In the genomic region with DNA sequence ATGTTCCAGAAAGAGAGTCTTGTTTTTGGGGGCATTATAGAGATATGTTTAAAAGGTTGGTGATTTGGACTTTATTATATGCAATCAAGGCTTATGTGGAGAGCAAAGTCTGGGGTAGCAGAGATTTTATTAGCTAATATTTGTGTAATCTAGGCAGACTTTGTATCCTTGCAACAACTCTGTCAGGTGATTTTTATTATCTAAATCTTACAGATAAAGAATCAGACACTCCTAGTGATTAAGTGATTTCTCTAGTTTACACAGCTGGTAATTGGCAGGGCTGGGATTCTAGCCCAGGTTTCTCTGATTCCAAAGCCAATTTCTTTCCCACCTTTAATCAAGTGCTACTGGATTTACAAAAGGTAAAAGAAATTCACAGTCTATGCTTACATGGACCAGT, we compare ENCODE assay signal across 2 cellular contexts.
TF ChIP-seq lines count a peak whose summit lies in the region.

No MANE protein-coding gene starts in this region.

TF ChIP-seq in liver, 16 proteins besides CTCF, POLR2A, EP300 and RAD21:
- TF ChIP-seq FOXA1 (IDR thresholded peaks at IDR 0.05) (no peak), SP1 (IDR thresholded peaks at IDR 0.05) (peak; percentile 50), GABPA (IDR thresholded peaks at IDR 0.05 in 1 of 2, conservative IDR thresholded peaks at IDR 0.05 in 1 of 2) (no peak), YY1 (IDR thresholded peaks at IDR 0.05) (no peak), EGR1 (IDR thresholded peaks at IDR 0.05; ENCODE audit: low read depth in 2 of 2) (no peak), RXRA (IDR thresholded peaks at IDR 0.05) (peak; percentile 9 to 61), HNF4A (conservative IDR thresholded peaks at IDR 0.05) (peak; percentile 96 to 97), HNF4G (IDR thresholded peaks at IDR 0.05) (peak; percentile 85), JUND (IDR thresholded peaks at IDR 0.05) (peak in 1 of 2 donors; percentile 55), TAF1 (conservative IDR thresholded peaks at IDR 0.05) (no peak), FOXA2 (IDR thresholded peaks at IDR 0.05) (no peak), NR2F2 (IDR thresholded peaks at IDR 0.05) (no peak)
- TF ChIP-seq, protein P1, sequence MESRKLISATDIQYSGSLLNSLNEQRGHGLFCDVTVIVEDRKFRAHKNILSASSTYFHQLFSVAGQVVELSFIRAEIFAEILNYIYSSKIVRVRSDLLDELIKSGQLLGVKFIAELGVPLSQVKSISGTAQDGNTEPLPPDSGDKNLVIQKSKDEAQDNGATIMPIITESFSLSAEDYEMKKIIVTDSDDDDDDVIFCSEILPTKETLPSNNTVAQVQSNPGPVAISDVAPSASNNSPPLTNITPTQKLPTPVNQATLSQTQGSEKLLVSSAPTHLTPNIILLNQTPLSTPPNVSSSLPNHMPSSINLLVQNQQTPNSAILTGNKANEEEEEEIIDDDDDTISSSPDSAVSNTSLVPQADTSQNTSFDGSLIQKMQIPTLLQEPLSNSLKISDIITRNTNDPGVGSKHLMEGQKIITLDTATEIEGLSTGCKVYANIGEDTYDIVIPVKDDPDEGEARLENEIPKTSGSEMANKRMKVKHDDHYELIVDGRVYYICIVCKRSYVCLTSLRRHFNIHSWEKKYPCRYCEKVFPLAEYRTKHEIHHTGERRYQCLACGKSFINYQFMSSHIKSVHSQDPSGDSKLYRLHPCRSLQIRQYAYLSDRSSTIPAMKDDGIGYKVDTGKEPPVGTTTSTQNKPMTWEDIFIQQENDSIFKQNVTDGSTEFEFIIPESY (IDR thresholded peaks at IDR 0.05), result peak; percentile 51
- TF ChIP-seq, protein P2, sequence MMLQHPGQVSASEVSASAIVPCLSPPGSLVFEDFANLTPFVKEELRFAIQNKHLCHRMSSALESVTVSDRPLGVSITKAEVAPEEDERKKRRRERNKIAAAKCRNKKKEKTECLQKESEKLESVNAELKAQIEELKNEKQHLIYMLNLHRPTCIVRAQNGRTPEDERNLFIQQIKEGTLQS (IDR thresholded peaks at IDR 0.05), result no peak
- TF ChIP-seq, protein P3, sequence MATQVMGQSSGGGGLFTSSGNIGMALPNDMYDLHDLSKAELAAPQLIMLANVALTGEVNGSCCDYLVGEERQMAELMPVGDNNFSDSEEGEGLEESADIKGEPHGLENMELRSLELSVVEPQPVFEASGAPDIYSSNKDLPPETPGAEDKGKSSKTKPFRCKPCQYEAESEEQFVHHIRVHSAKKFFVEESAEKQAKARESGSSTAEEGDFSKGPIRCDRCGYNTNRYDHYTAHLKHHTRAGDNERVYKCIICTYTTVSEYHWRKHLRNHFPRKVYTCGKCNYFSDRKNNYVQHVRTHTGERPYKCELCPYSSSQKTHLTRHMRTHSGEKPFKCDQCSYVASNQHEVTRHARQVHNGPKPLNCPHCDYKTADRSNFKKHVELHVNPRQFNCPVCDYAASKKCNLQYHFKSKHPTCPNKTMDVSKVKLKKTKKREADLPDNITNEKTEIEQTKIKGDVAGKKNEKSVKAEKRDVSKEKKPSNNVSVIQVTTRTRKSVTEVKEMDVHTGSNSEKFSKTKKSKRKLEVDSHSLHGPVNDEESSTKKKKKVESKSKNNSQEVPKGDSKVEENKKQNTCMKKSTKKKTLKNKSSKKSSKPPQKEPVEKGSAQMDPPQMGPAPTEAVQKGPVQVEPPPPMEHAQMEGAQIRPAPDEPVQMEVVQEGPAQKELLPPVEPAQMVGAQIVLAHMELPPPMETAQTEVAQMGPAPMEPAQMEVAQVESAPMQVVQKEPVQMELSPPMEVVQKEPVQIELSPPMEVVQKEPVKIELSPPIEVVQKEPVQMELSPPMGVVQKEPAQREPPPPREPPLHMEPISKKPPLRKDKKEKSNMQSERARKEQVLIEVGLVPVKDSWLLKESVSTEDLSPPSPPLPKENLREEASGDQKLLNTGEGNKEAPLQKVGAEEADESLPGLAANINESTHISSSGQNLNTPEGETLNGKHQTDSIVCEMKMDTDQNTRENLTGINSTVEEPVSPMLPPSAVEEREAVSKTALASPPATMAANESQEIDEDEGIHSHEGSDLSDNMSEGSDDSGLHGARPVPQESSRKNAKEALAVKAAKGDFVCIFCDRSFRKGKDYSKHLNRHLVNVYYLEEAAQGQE (IDR thresholded peaks at IDR 0.05), result peak; percentile 38
- TF ChIP-seq, protein P4, sequence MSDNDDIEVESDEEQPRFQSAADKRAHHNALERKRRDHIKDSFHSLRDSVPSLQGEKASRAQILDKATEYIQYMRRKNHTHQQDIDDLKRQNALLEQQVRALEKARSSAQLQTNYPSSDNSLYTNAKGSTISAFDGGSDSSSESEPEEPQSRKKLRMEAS (IDR thresholded peaks at IDR 0.05), result peak; percentile 50
TF ChIP-seq in liver: peak in this region for 8.

TF ChIP-seq in HepG2, 621 proteins besides CTCF, POLR2A, EP300 and RAD21:
- TF ChIP-seq ZNF136 (CRISPR knock-in tag; IDR thresholded peaks at IDR 0.05; ENCODE audit: low read depth) (no peak), SOX6 (IDR thresholded peaks at IDR 0.05) (no peak), SOX6 (CRISPR knock-in tag; IDR thresholded peaks at IDR 0.05) (no peak), PHB2 (IDR thresholded peaks at IDR 0.05; ENCODE audit: partially characterized antibody) (no peak), RXRB (CRISPR knock-in tag; IDR thresholded peaks at IDR 0.05; ENCODE audit: borderline replicate concordance) (no peak), SRSF4 (IDR thresholded peaks at IDR 0.05; ENCODE audit: low read depth, low read length, poor library complexity, severe bottlenecking) (no peak), RCOR2 (CRISPR knock-in tag; IDR thresholded peaks at IDR 0.05) (no peak), CBFB (CRISPR knock-in tag; IDR thresholded peaks at IDR 0.05) (no peak), MXD4 (CRISPR knock-in tag; IDR thresholded peaks at IDR 0.05) (no peak), ZBTB42 (CRISPR knock-in tag; IDR thresholded peaks at IDR 0.05) (no peak)
- TF ChIP-seq, protein P5, sequence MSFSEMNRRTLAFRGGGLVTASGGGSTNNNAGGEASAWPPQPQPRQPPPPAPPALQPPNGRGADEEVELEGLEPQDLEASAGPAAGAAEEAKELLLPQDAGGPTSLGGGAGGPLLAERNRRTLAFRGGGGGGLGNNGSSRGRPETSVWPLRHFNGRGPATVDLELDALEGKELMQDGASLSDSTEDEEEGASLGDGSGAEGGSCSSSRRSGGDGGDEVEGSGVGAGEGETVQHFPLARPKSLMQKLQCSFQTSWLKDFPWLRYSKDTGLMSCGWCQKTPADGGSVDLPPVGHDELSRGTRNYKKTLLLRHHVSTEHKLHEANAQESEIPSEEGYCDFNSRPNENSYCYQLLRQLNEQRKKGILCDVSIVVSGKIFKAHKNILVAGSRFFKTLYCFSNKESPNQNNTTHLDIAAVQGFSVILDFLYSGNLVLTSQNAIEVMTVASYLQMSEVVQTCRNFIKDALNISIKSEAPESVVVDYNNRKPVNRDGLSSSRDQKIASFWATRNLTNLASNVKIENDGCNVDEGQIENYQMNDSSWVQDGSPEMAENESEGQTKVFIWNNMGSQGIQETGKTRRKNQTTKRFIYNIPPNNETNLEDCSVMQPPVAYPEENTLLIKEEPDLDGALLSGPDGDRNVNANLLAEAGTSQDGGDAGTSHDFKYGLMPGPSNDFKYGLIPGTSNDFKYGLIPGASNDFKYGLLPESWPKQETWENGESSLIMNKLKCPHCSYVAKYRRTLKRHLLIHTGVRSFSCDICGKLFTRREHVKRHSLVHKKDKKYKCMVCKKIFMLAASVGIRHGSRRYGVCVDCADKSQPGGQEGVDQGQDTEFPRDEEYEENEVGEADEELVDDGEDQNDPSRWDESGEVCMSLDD (CRISPR knock-in tag; IDR thresholded peaks at IDR 0.05; ENCODE audit: borderline replicate concordance), result no peak
